ENCODE assay signal across 24 cellular contexts in genomic region chr2:841036-841435, GRCh38.
"Had no signal": no experiment of that assay in that cellular context is flagged by ENCODE, and none has a peak within 500 bp of the region (broad histone marks: within the 10 kb centered on the region; RNA-seq: fewer than 3 reads in every experiment).

No MANE protein-coding gene starts in this region.

- ATAC-seq: natural killer cell treated with Interleukin-12 subunit alpha and Interleukin-12 subunit beta and Interleukin-15 and Interleukin-18, amount 100 ng/mL, for 72 hours; sciatic nerve; stimulated activated naive B cell treated with anti-CD40 and anti-IgM and Interleukin-4, amounts not matched to agents 10 μg/mL and 1 μg/mL and 100 μg/mL, for 72 hours; stimulated activated naive CD8-positive, alpha-beta T cell treated with anti-CD3 and anti-CD28 coated beads, Interleukin-15, Interleukin-2, amounts not matched to agents 100 U/mL and 50 U/mL, for 24 hours; upper lobe of right lung had no signal

- H3K4me3 ChIP-seq: hepatocyte, left ventricle myocardium inferior, lung, ovary, right atrium auricular region, skin epidermis, stomach, testis, thyroid gland, transverse colon, upper lobe of right lung had no signal

- H3K27ac ChIP-seq: hepatocyte, left ventricle myocardium inferior, ovary, right atrium auricular region, skin epidermis, stomach, testis, thyroid gland, transverse colon, upper lobe of right lung had no signal

- FAIRE-seq: urothelium cell line had no signal

- H3K27me3 ChIP-seq: ovary, right atrium auricular region, testis, thyroid gland, transverse colon had no signal

- H3K9me3 Mint-ChIP-seq: natural killer cell treated with Interleukin-12 subunit alpha and Interleukin-12 subunit beta and Interleukin-15 and Interleukin-18, amount 100 ng/mL, for 72 hours had no signal

- H2AFZ ChIP-seq: hepatocyte had no signal

- H3K4me2 ChIP-seq: hepatocyte had no signal

- H3K36me3 Mint-ChIP-seq: mesothelial cell of epicardium; natural killer cell treated with Interleukin-12 subunit alpha and Interleukin-12 subunit beta and Interleukin-15 and Interleukin-18, amount 100 ng/mL, for 72 hours; stimulated activated naive B cell treated with anti-CD40 and anti-IgM and Interleukin-4, amounts not matched to agents 10 μg/mL and 1 μg/mL and 100 μg/mL, for 72 hours had no signal

- H3K79me2 ChIP-seq: hepatocyte had no signal

- H3K4me1 Mint-ChIP-seq: mesothelial cell of epicardium; naive B cell; stimulated activated naive B cell treated with anti-CD40 and anti-IgM and Interleukin-4, amounts not matched to agents 10 μg/mL and 1 μg/mL and 100 μg/mL, for 72 hours had no signal

- H3K4me3 Mint-ChIP-seq: mesothelial cell of epicardium; naive B cell; natural killer cell treated with Interleukin-12 subunit alpha and Interleukin-12 subunit beta and Interleukin-15 and Interleukin-18, amount 100 ng/mL, for 72 hours; stimulated activated naive B cell treated with anti-CD40 and anti-IgM and Interleukin-4, amounts not matched to agents 10 μg/mL and 1 μg/mL and 100 μg/mL, for 72 hours had no signal

- H3K27ac Mint-ChIP-seq: mesothelial cell of epicardium; natural killer cell treated with Interleukin-12 subunit alpha and Interleukin-12 subunit beta and Interleukin-15 and Interleukin-18, amount 100 ng/mL, for 72 hours; progenitor cell of endocrine pancreas; stimulated activated naive B cell treated with anti-CD40 and anti-IgM and Interleukin-4, amounts not matched to agents 10 μg/mL and 1 μg/mL and 100 μg/mL, for 72 hours had no signal

- H3K4me1 ChIP-seq: left ventricle myocardium inferior, right atrium auricular region, stomach, testis, thyroid gland, transverse colon, upper lobe of right lung had no signal

- H3K36me3 ChIP-seq: left ventricle myocardium inferior, ovary, right atrium auricular region, stomach, thyroid gland, transverse colon, upper lobe of right lung had no signal

- H3K9me3 ChIP-seq: left ventricle myocardium inferior, ovary, right atrium auricular region, stomach, testis, thyroid gland, transverse colon, upper lobe of right lung had no signal

- DNase-seq: left ventricle myocardium inferior; mesendoderm; naive B cell; ovary; stimulated activated CD4-positive, alpha-beta T cell treated with anti-CD3 and anti-CD28 coated beads, Interleukin-12 subunit alpha, Interleukin-12 subunit beta, amount 100 ng/mL, for 4 hours; stimulated activated CD4-positive, alpha-beta T cell treated with anti-CD3 and anti-CD28 coated beads, Interleukin-15, amount 100 ng/mL, for 24 hours; stimulated activated CD4-positive, alpha-beta T cell treated with anti-CD3 and anti-CD28 coated beads, Interleukin-2, amount 100 ng/mL, for 24 hours; stimulated activated CD4-positive, alpha-beta T cell treated with anti-CD3 and anti-CD28 coated beads, Interleukin-4, amount 100 ng/mL, for 1 hour; stimulated activated naive B cell treated with anti-CD40 and anti-IgM and Interleukin-4, amounts not matched to agents 10 μg/mL and 1 μg/mL and 100 μg/mL, for 72 hours; stimulated activated naive CD8-positive, alpha-beta T cell treated with anti-CD3 and anti-CD28 coated beads, Interleukin-15, Interleukin-2, amounts not matched to agents 100 U/mL and 50 U/mL, for 24 hours; stomach; testis; thyroid gland; transverse colon; upper lobe of right lung had no signal
